21 cellular contexts compared by ENCODE assay signal in the genomic region with DNA sequence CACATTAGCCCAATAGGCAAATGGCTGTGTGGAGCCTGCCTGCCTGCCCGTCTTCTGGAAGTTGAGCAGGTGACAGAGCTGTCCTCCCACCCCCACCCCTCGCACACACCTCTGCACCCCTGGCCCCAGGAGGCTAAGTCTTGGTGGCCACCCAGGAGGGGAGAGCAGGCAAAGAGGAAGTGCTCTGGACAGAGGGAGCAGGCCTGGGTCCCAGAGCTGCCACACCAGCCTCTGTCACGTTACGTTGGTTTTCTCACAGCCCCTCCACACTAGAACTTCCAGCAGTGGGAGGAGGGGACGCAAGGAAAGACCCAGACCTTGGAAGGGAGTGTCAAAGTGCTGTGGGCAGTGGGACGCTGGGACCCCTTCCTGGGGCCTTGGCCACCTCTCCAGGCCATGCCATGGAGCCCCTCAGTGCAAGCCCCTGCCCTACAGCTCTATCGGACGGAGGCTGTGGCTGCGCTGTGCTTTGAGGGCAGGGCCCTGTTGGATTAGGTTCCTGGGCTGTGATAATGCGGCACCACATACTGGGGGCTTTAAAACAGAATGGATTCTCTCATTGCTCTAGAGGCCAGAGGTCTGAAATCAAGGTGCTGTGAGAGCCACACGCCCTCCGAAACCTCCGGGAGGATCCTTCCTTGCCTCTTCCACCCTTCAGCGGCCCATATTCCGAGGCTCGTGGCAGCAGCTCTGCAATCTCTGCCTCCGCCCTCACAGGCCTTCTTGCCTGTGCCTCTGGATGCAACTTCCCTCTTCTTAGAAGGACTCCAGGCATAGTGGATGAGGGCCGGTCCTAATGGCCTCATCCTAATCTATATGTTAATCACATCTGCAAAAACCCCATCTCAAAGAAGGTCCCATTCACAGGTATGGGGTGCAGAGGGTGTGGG. TPM values are rescaled to one million over a fixed set of nuclear protein-coding genes. Genes with fewer than 3 reads are reported as not detected.
A peak's percentile ranks its signal among the peaks of the same experiment; 100 is the strongest.
DNase-seq lines count a peak whose midpoint lies in the region; ATAC-seq and TF ChIP-seq lines count a peak whose summit lies in the region.
"Had no signal": no experiment of that assay in that cellular context is flagged by ENCODE, and none has a peak within 500 bp of the region (broad histone marks: within the 10 kb centered on the region; RNA-seq: fewer than 3 reads in every experiment).

No MANE protein-coding gene starts in this region.

- no peak overlapping the region for H3K4me3 Mint-ChIP-seq in endothelial cell (ENCODE audit: unreplicated experiment)
- H3K4me3 Mint-ChIP-seq: B cell, CD14-positive monocyte had no signal

- ATAC-seq in left cardiac atrium (no peak), psoas muscle (no peak)
- ATAC-seq: A549 had no signal

- no peaks in the 10 kb centered on the region for H3K4me1 Mint-ChIP-seq in endothelial cell (ENCODE audit: unreplicated experiment)

- H3K27me3 Mint-ChIP-seq in endothelial cell (ENCODE audit: unreplicated experiment): peaks cover 15% of the 10 kb centered on the region
- H3K27me3 Mint-ChIP-seq: B cell had no signal

- no peaks in the 10 kb centered on the region for H3K9me3 Mint-ChIP-seq in endothelial cell (ENCODE audit: unreplicated experiment)
- H3K9me3 Mint-ChIP-seq: CD14-positive monocyte had no signal

- 94 to 97% (median 96%) methylated on average over 18 of the region's 18 CpGs for WGBS in psoas muscle, 3 donors

- H3K4me1 ChIP-seq in left ventricle myocardium inferior (peaks cover 61% of the 10 kb centered on the region), right atrium auricular region (peaks cover 0 to 42% of the 10 kb centered on the region in 2 donors), psoas muscle (peaks cover 12% of the 10 kb centered on the region)

- H3K4me3 ChIP-seq in left ventricle myocardium inferior: no peak overlapping the region
- H3K4me3 ChIP-seq in right atrium auricular region: no peak overlapping the region
- H3K4me3 ChIP-seq in psoas muscle: no peak overlapping the region
- H3K4me3 ChIP-seq: A549 had no signal

- H3K27ac Mint-ChIP-seq in endothelial cell (ENCODE audit: unreplicated experiment): no peak overlapping the region
- H3K27ac Mint-ChIP-seq: B cell had no signal

- intact Hi-C loops in left ventricle myocardium inferior (cut with micrococcal nuclease): no loop called here
- intact Hi-C loops in left cardiac atrium (cut with DNase I): no loop called here
- intact Hi-C loops in posterior vena cava (cut with DNase I): no loop called here
- intact Hi-C loops in psoas muscle (cut with DNase I): no loop called here

- H3K36me3 ChIP-seq in left ventricle myocardium inferior (no peaks in the 10 kb centered on the region), right atrium auricular region (no peaks in the 10 kb centered on the region), psoas muscle (ENCODE audit: insufficient read depth in 1 of 2, low read depth in 1 of 2) (no peaks in the 10 kb centered on the region)

- no peak for DNase-seq in left ventricle myocardium inferior
- DNase-seq in left cardiac atrium: no peak
- no peak for DNase-seq in right atrium auricular region (ENCODE audit: low spot score)
- peak; percentile 67 for DNase-seq in posterior vena cava (ENCODE audit: low spot score)
- no peak for DNase-seq in psoas muscle
- DNase-seq in SKM-1 treated with dmso at 0.1 percent for 144 hours (lab: John Stamatoyannopoulos, UW; ENCODE audit: unreplicated experiment): no peak
- no peak for DNase-seq in endothelial cell (ENCODE audit: low spot score)
- DNase-seq: DMS53, GDM1, KBM-7, MM.1S, NCI-H1048, NCI-H1417 treated with DMSO at 0.1 percent for 48 hours, NCI-H187, NCI-H2107, NCI-H446 treated with DMSO at 0.1 percent for 48 hours, NCI-H526 treated with DMSO at 0.1 percent for 48 hours, OCI-M1 had no signal

- H3K27me3 ChIP-seq in left ventricle myocardium inferior (ENCODE audit: low read depth): no peaks in the 10 kb centered on the region
- H3K27me3 ChIP-seq in right atrium auricular region: no peaks in the 10 kb centered on the region
- H3K27me3 ChIP-seq in psoas muscle (ENCODE audit: insufficient read depth in 3 of 3, low read length in 2 of 3): no peaks in the 10 kb centered on the region

- no peaks in the 10 kb centered on the region for H3K36me3 Mint-ChIP-seq in endothelial cell (ENCODE audit: low read depth, unreplicated experiment)

- no peak for TF ChIP-seq CTCF in left ventricle myocardium inferior (IDR thresholded peaks at IDR 0.05; ENCODE audit: borderline replicate concordance)
- TF ChIP-seq CTCF in right atrium auricular region (IDR thresholded peaks at IDR 0.05): no peak
- no peak for TF ChIP-seq CTCF in psoas muscle (IDR thresholded peaks at IDR 0.05)
- no peak for TF ChIP-seq CTCF in endothelial cell (IDR thresholded peaks at IDR 0.05; ENCODE audit: unreplicated experiment)

- H3K27ac ChIP-seq in left ventricle myocardium inferior (replicated peaks) (peak overlapping the region; percentile 91), right atrium auricular region (peak overlapping the region; percentile 81 to 87), psoas muscle (no peak overlapping the region)
- H3K27ac ChIP-seq: A549 had no signal

- H3K9me3 ChIP-seq in left ventricle myocardium inferior (replicated peaks): no peaks in the 10 kb centered on the region
- no peaks in the 10 kb centered on the region for H3K9me3 ChIP-seq in right atrium auricular region
- H3K9me3 ChIP-seq in psoas muscle: no peaks in the 10 kb centered on the region
- H3K9me3 ChIP-seq: A549 had no signal

RNA-seq across cellular contexts. Expression of a gene that starts 9.9 kb away (rescaled TPM):
- total RNA-seq in left ventricle myocardium inferior (130 TPM), left cardiac atrium (100 to 1,000 TPM; 141 to 253 TPM), right atrium auricular region (100 to 1,000 TPM; 133 to 177 TPM), posterior vena cava (10 to 100 TPM; 91.8 to 94.2 TPM), psoas muscle (10 to 100 TPM in 3 of 4 donors, 1 to 10 TPM in 1; 9.3 to 31.5 (median 15.5) TPM), endothelial cell (ENCODE audit: unreplicated experiment) (16.0 TPM)
- polyA plus RNA-seq in psoas muscle: 100 to 1,000 TPM in 1 of 3 donors, 10 to 100 TPM in 2; 10.9 to 143 (median 31.7) TPM
